Comparison of ENCODE assay signal across 1 cellular context in genomic region chr7:149529136-149529718, GRCh38.
TF ChIP-seq lines count a peak whose summit lies in the region.

No MANE protein-coding gene starts in this region.

TF ChIP-seq in GM23338, 12 proteins besides CTCF, POLR2A, EP300 and RAD21 (continued from another document):
- TF ChIP-seq EZH2phosphoT487 (IDR thresholded peaks at IDR 0.05; ENCODE audit: unreplicated experiment) (no peak), EZH2 (IDR thresholded peaks at IDR 0.05; ENCODE audit: low read depth, unreplicated experiment) (no peak)
- TF ChIP-seq, protein P1, sequence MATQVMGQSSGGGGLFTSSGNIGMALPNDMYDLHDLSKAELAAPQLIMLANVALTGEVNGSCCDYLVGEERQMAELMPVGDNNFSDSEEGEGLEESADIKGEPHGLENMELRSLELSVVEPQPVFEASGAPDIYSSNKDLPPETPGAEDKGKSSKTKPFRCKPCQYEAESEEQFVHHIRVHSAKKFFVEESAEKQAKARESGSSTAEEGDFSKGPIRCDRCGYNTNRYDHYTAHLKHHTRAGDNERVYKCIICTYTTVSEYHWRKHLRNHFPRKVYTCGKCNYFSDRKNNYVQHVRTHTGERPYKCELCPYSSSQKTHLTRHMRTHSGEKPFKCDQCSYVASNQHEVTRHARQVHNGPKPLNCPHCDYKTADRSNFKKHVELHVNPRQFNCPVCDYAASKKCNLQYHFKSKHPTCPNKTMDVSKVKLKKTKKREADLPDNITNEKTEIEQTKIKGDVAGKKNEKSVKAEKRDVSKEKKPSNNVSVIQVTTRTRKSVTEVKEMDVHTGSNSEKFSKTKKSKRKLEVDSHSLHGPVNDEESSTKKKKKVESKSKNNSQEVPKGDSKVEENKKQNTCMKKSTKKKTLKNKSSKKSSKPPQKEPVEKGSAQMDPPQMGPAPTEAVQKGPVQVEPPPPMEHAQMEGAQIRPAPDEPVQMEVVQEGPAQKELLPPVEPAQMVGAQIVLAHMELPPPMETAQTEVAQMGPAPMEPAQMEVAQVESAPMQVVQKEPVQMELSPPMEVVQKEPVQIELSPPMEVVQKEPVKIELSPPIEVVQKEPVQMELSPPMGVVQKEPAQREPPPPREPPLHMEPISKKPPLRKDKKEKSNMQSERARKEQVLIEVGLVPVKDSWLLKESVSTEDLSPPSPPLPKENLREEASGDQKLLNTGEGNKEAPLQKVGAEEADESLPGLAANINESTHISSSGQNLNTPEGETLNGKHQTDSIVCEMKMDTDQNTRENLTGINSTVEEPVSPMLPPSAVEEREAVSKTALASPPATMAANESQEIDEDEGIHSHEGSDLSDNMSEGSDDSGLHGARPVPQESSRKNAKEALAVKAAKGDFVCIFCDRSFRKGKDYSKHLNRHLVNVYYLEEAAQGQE (IDR thresholded peaks at IDR 0.05; ENCODE audit: unreplicated experiment), result no peak
